31 cellular contexts compared by ENCODE assay signal in the genomic region with DNA sequence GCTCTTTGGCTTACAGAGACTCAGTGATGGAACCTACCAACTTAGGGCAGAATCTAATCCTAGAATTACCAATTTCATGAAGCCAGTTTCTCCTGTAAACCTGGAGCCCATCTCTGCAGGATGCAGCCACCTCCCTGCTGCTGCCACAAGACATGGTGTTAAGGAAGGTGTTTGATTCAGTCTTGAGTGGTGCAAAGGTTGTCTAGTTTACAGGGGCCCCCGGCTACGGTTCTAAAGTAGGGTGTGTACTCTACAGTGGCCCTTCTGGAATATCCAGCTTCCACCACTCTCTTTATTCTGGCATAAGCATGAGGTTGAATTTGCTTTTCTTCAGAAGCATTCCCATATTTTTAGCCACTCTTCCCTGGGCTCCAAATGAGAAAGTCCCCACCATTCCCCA.
DNase-seq lines count a peak whose midpoint lies in the region; ATAC-seq, FAIRE-seq and TF ChIP-seq lines count a peak whose summit lies in the region.
"Had no signal": no experiment of that assay in that cellular context is flagged by ENCODE, and none has a peak within 500 bp of the region (broad histone marks: within the 10 kb centered on the region; RNA-seq: fewer than 3 reads in every experiment).

No MANE protein-coding gene starts in this region.

- POLR2A ChIA-PET in PC-9 (lab: Charles Lee; ENCODE audit: unreplicated experiment) = no interaction called here

- no peak overlapping the region for H3K4me2 ChIP-seq in PC-9
- H3K4me2 ChIP-seq: A549; BLaER1; BLaER1 treated with 17β-estradiol and CSF1 and Interleukin-3, amounts not matched to agents 10 nM and 100 nM had no signal

- FAIRE-seq in small intestine (lab: Jason Lieb, UNC) = no peak
- FAIRE-seq: A204.1, D721Med had no signal

- no peaks in the 10 kb centered on the region for H3K27me3 ChIP-seq in small intestine (ENCODE audit: control insufficient read depth in 2 of 2, insufficient read depth in 2 of 2, low read length in 2 of 2)
- no peaks in the 10 kb centered on the region for H3K27me3 ChIP-seq in PC-9 (ENCODE audit: insufficient read depth, low read depth)
- H3K27me3 ChIP-seq: BE2C; BLaER1; BLaER1 treated with 17β-estradiol and CSF1 and Interleukin-3, amounts not matched to agents 10 nM and 100 nM had no signal

- no TSS peak for BruUV-seq in PC-9 (replicated peaks; lab: Mats Ljungman, UMichigan)

- no peaks in the 10 kb centered on the region for H3K79me2 ChIP-seq in PC-9 (ENCODE audit: low read depth)

- intact Hi-C loops in left colon (cut with DNase I, micrococcal nuclease) (no loop called here), PC-9 (cut with micrococcal nuclease; ENCODE audit: unreplicated experiment) (no loop called here)

- peak; percentile 52 for ATAC-seq in left colon
- no peak for ATAC-seq in HG02852 (IDR thresholded peaks at IDR 0.05; ENCODE audit: unreplicated experiment)
- ATAC-seq: A549; CD8-positive, alpha-beta T cell had no signal

- 9 to 71% (median 48%) methylated on average over 2 of the region's 2 CpGs for WGBS in small intestine, 3 donors

- no peak for TF ChIP-seq CTCF in PC-9 (conservative IDR thresholded peaks at IDR 0.05)

- H3K4me3 ChIP-seq in small intestine (ENCODE audit: low read depth in 1 of 2, low read length in 2 of 2) = no peak overlapping the region
- no peak overlapping the region for H3K4me3 ChIP-seq in PC-9
- H3K4me3 ChIP-seq: A549; BLaER1; BLaER1 treated with 17β-estradiol and CSF1 and Interleukin-3, amounts not matched to agents 10 nM and 100 nM had no signal

- H3K9me2 ChIP-seq in PC-9 (ENCODE audit: insufficient read depth) = no peaks in the 10 kb centered on the region

- CTCF ChIA-PET in PC-9 (lab: Charles Lee) = no interaction called here

- DNase-seq in left colon (no peak), small intestine (peak; percentile 3), PC-9 (no peak)
- DNase-seq: 8988T; ACHN; AML-193; BE2C; C1 segment of cervical spinal cord; Caco-2; Calu3; CD4-positive, alpha-beta memory T cell; CD4-positive, alpha-beta T cell; CD4-positive, CD25-positive, alpha-beta regulatory T cell; CD8-positive, alpha-beta memory T cell; CD8-positive, alpha-beta T cell; COR-L47; DMS 273 treated with DMSO at 0.1 percent for 48 hours; DMS153; DMS53; DMS79; DMS79 treated with DMSO at 0.1 percent for 48 hours; DND-41; EL had no signal

- H3K36me3 ChIP-seq in small intestine (ENCODE audit: control insufficient read depth in 2 of 2, insufficient read depth in 2 of 2, low read length in 2 of 2) = no peaks in the 10 kb centered on the region
- no peaks in the 10 kb centered on the region for H3K36me3 ChIP-seq in PC-9 (ENCODE audit: low read depth)
- H3K36me3 ChIP-seq: BE2C; BLaER1; BLaER1 treated with 17β-estradiol and CSF1 and Interleukin-3, amounts not matched to agents 10 nM and 100 nM had no signal

- H3K4me1 ChIP-seq in small intestine (ENCODE audit: control insufficient read depth in 2 of 2, insufficient read depth in 1 of 2, low read depth in 1 of 2, low read length in 1 of 2) (no peaks in the 10 kb centered on the region), PC-9 (replicated peaks; ENCODE audit: insufficient read depth) (no peaks in the 10 kb centered on the region)
- H3K4me1 ChIP-seq: A549, BE2C, Caco-2 had no signal

- no peaks in the 10 kb centered on the region for H3F3A ChIP-seq in PC-9 (ENCODE audit: insufficient read depth, low read depth)

- H3K27ac ChIP-seq in small intestine (ENCODE audit: low read depth in 1 of 2, low read length in 1 of 2) = no peak overlapping the region
- no peak overlapping the region for H3K27ac ChIP-seq in PC-9
- H3K27ac ChIP-seq: 22Rv1; A549; BLaER1; BLaER1 treated with 17β-estradiol and CSF1 and Interleukin-3, amounts not matched to agents 10 nM and 100 nM; C4-2B had no signal

- no peak overlapping the region for H2AFZ ChIP-seq in PC-9

- H3K9me3 ChIP-seq in small intestine (ENCODE audit: control insufficient read depth, low read depth) (no peaks in the 10 kb centered on the region), PC-9 (ENCODE audit: insufficient read depth, low read depth) (no peaks in the 10 kb centered on the region)
- H3K9me3 ChIP-seq: A549; BE2C; BLaER1; BLaER1 treated with 17β-estradiol and CSF1 and Interleukin-3, amounts not matched to agents 10 nM and 100 nM; Caco-2 had no signal

- no peaks in the 10 kb centered on the region for H4K20me1 ChIP-seq in PC-9 (ENCODE audit: insufficient read depth)
- H4K20me1 ChIP-seq: BLaER1; BLaER1 treated with 17β-estradiol and CSF1 and Interleukin-3, amounts not matched to agents 10 nM and 100 nM had no signal
